8 cellular contexts compared by ENCODE assay signal in genomic region chr22:50548046-50548912, GRCh38. TPM values are rescaled to one million over a fixed set of nuclear protein-coding genes. Genes with fewer than 3 reads are reported as not detected.
DNase-seq lines count a peak whose midpoint lies in the region; ATAC-seq and TF ChIP-seq lines count a peak whose summit lies in the region.
"Had no signal": no experiment of that assay in that cellular context is flagged by ENCODE, and none has a peak within 500 bp of the region (broad histone marks: within the 10 kb centered on the region; RNA-seq: fewer than 3 reads in every experiment).

No MANE protein-coding gene starts in this region.

- H3K27me3 Mint-ChIP-seq in immature natural killer cell (ENCODE audit: low read depth in 3 of 3) = peaks cover 0 to 6% (median 5%) of the 10 kb centered on the region in 3 donors

- no peaks in the 10 kb centered on the region for H3K36me3 ChIP-seq in suprapubic skin
- H3K36me3 ChIP-seq in gastroesophageal sphincter = no peaks in the 10 kb centered on the region

- peak; percentile 66 for DNase-seq in activated T-cell treated with anti-CD3 and anti-CD28 coated beads, Interleukin-2, amount 50 U/mL, for 1 hour
- DNase-seq in immature natural killer cell (peak; percentile 60 to 71 (median 71)), suprapubic skin (ENCODE audit: low spot score in 2 of 2) (peak in 1 of 2 donors; percentile 79), HT-29 (ENCODE audit: low spot score) (no peak)

- H3K4me3 Mint-ChIP-seq in immature natural killer cell = peak overlapping the region; percentile 39 to 68 (median 62)

- ATAC-seq in HG02759 (IDR thresholded peaks at IDR 0.05; ENCODE audit: unreplicated experiment) (peak; percentile 35), gastroesophageal sphincter (no peak), GM19463 (IDR thresholded peaks at IDR 0.05; ENCODE audit: unreplicated experiment) (no peak)

- H3K27ac Mint-ChIP-seq in immature natural killer cell = peak overlapping the region; percentile 53 to 80 (median 74)

- peaks cover 43% of the 10 kb centered on the region for H3K4me1 ChIP-seq in suprapubic skin
- peaks cover 0 to 33% (median 17%) of the 10 kb centered on the region in 3 donors for H3K4me1 ChIP-seq in gastroesophageal sphincter

- H3K9me3 ChIP-seq in suprapubic skin (no peaks in the 10 kb centered on the region), gastroesophageal sphincter (no peaks in the 10 kb centered on the region)

- peaks cover 39 to 50% of the 10 kb centered on the region in 2 donors for H3K4me1 Mint-ChIP-seq in immature natural killer cell

- H3K27me3 ChIP-seq in suprapubic skin = peaks cover 34% of the 10 kb centered on the region
- H3K27me3 ChIP-seq in gastroesophageal sphincter = peaks cover 95% of the 10 kb centered on the region

- no peaks in the 10 kb centered on the region for H3K36me3 Mint-ChIP-seq in immature natural killer cell

- 33% methylated on average over 17 of the region's 56 CpGs for WGBS in suprapubic skin
- no CpG with 5 or more reads among the region's 56 CpGs for WGBS in gastroesophageal sphincter (ENCODE audit: low coverage in 1 of 2), 2 donors

- no peak overlapping the region for H3K27ac ChIP-seq in suprapubic skin
- H3K27ac ChIP-seq in gastroesophageal sphincter = no peak overlapping the region
- H3K27ac ChIP-seq: VCaP had no signal

- H3K4me3 ChIP-seq in suprapubic skin = peak overlapping the region; percentile 39
- H3K4me3 ChIP-seq in gastroesophageal sphincter = peak overlapping the region in 1 of 2 donors; percentile 41

- TF ChIP-seq CTCF in suprapubic skin (IDR thresholded peaks at IDR 0.05) (no peak), gastroesophageal sphincter (IDR thresholded peaks at IDR 0.05) (no peak)

- TF ChIP-seq EP300 in suprapubic skin (IDR thresholded peaks at IDR 0.05) (no peak), gastroesophageal sphincter (IDR thresholded peaks at IDR 0.05) (no peak)

- TF ChIP-seq POLR2A in suprapubic skin (IDR thresholded peaks at IDR 0.05) = no peak
- TF ChIP-seq POLR2A in gastroesophageal sphincter (IDR thresholded peaks at IDR 0.05) = no peak

- no peaks in the 10 kb centered on the region for H3K9me3 Mint-ChIP-seq in immature natural killer cell

RNA-seq across cellular contexts. Expression of gene KLHDC7B, which starts 2.6 kb away (rescaled TPM):
- 1 to 10 TPM; 2.4 to 8.1 (median 4.5) TPM for polyA plus RNA-seq in immature natural killer cell
- total RNA-seq in suprapubic skin (under 1 TPM in 1 of 4 donors, not detected in 3; 0.26 TPM), gastroesophageal sphincter (under 1 TPM in 3 of 4 donors, not detected in 1; 0.08 to 0.31 (median 0.27) TPM)
- total RNA-seq in HT-29 (2014; rRNA removed; shearing (Covaris generic)) = not detected in 2 replicates

RNA-seq across cellular contexts. Expression of gene SYCE3, which starts 14.4 kb away (rescaled TPM):
- not detected for polyA plus RNA-seq in immature natural killer cell
- total RNA-seq in suprapubic skin = not detected
- not detected in 2 replicates for total RNA-seq in HT-29 (2014; rRNA removed; shearing (Covaris generic))
- not detected for total RNA-seq in gastroesophageal sphincter

RNA-seq across cellular contexts. Expression of gene TYMP, which starts 18.5 kb away (rescaled TPM):
- 10 to 100 TPM; 21.2 to 31.2 (median 25.5) TPM for polyA plus RNA-seq in immature natural killer cell
- total RNA-seq in suprapubic skin (10 to 100 TPM; 23.6 to 46.9 (median 30.8) TPM), gastroesophageal sphincter (10 to 100 TPM; 18.5 to 55.1 (median 39.3) TPM)
- 6.9 and 7.4 TPM in 2 replicates for total RNA-seq in HT-29 (2014; rRNA removed; shearing (Covaris generic))

RNA-seq across cellular contexts. Expression of gene SCO2, which starts 22.9 kb away (rescaled TPM):
- 10 to 100 TPM in 1 of 3 donors, 1 to 10 TPM in 2; 8.3 to 14.8 (median 9.9) TPM for polyA plus RNA-seq in immature natural killer cell
- total RNA-seq in suprapubic skin (1 to 10 TPM in 3 of 4 donors, not detected in 1; 1.7 to 7.9 (median 4.7) TPM), gastroesophageal sphincter (1 to 10 TPM in 2 of 4 donors, not detected in 2; 1.2 to 1.8 TPM)
- total RNA-seq in HT-29 (2014; rRNA removed; shearing (Covaris generic)) = 5.0 and 5.5 TPM in 2 replicates

RNA-seq across cellular contexts. Expression of gene CPT1B, which starts 29.9 kb away (rescaled TPM):
- 1 to 10 TPM in 1 of 3 donors, under 1 TPM in 1, not detected in 1; 0.09 to 2.9 TPM for polyA plus RNA-seq in immature natural killer cell
- total RNA-seq in suprapubic skin (10 to 100 TPM; 12.7 to 46.6 (median 19.2) TPM), gastroesophageal sphincter (10 to 100 TPM in 1 of 4 donors, 1 to 10 TPM in 3; 3.1 to 13.4 (median 6.5) TPM)
- total RNA-seq in HT-29 (2014; rRNA removed; shearing (Covaris generic)) = 1.5 and 2.5 TPM in 2 replicates
